ENCODE assay signal across 8 cellular contexts in the genomic region with DNA sequence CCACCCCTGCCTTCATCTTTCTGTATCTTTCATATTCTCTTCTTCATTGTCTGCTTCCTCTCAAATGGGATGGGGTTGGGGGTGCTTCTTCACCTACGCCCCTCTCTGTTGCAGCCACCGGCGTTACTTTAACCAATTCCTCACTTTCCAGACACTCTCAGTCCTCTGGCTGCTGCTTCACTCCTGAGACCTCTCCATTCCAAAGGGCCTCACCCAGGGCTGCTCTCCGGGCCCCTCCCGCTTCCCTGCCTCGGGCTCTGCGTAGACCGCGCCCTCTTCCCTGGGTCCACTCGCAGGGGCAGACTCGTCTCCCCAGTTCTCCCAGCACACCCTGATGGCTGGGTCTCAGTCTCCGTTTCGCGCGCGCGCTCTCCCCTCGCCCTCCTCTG. TPM values are rescaled to one million over a fixed set of nuclear protein-coding genes. Genes with fewer than 3 reads are reported as not detected.
DNase-seq lines count a peak whose midpoint lies in the region; ATAC-seq and TF ChIP-seq lines count a peak whose summit lies in the region.

No MANE protein-coding gene starts in this region.

- H3K4me3 ChIP-seq in AG04449 (ENCODE audit: low read depth, low read length): peak overlapping the region; percentile 85

- peak overlapping the region; percentile 99 for H3K4me3 Mint-ChIP-seq in central memory CD8-positive, alpha-beta T cell

- peak; percentile 1 for ATAC-seq in GM19395 (IDR thresholded peaks at IDR 0.05; ENCODE audit: unreplicated experiment)
- no peak for ATAC-seq in central memory CD8-positive, alpha-beta T cell (replicated peaks; ENCODE audit: extremely low read depth, poor library complexity, severe bottlenecking)
- ATAC-seq in left lobe of liver: peak; percentile 7

- TF ChIP-seq CTCF in AG04449 (IDR thresholded peaks at IDR 0.05; ENCODE audit: insufficient read depth, low read length, missing control alignments): no peak

- H3K36me3 Mint-ChIP-seq in central memory CD8-positive, alpha-beta T cell (ENCODE audit: insufficient read depth): peaks cover 14% of the 10 kb centered on the region

- H3K27ac Mint-ChIP-seq in central memory CD8-positive, alpha-beta T cell (ENCODE audit: low read depth): peak overlapping the region; percentile 95

- no peak for DNase-seq in AG04449 (ENCODE audit: low read depth, low spot score)
- DNase-seq in NCI-H510A (lab: John Stamatoyannopoulos, UW): peak; percentile 78
- no peak for DNase-seq in central memory CD8-positive, alpha-beta T cell (ENCODE audit: low spot score in 2 of 2)
- no peak for DNase-seq in left lobe of liver (ENCODE audit: low spot score)
- no peak for DNase-seq in NCI-H446 treated with DMSO at 0.1 percent for 48 hours (lab: John Stamatoyannopoulos, UW)
- no peak for DNase-seq in cerebellar cortex (ENCODE audit: low spot score)

- POLR2A ChIA-PET in AG04449 (lab: Yijun Ruan, JAX): interaction anchor here (0.6 to 0.9 kb wide), 4 partner anchors 8 to 88 kb away, joined by 3 to 4 read pairs (median 3); no protein-coding TSS in a partner anchor

- CTCF ChIA-PET in AG04449 (lab: Yijun Ruan, JAX): interaction anchor here (0.8 to 1.5 kb wide), 2 partner anchors 13 to 24 kb away, joined by 3 read pairs; no protein-coding TSS in a partner anchor

- H3K4me1 Mint-ChIP-seq in central memory CD8-positive, alpha-beta T cell: peaks cover 43% of the 10 kb centered on the region

- no peaks in the 10 kb centered on the region for H3K27me3 Mint-ChIP-seq in central memory CD8-positive, alpha-beta T cell

- H3K9me3 Mint-ChIP-seq in central memory CD8-positive, alpha-beta T cell: no peaks in the 10 kb centered on the region

- peak overlapping the region; percentile 88 for H3K27ac ChIP-seq in temporal lobe (ENCODE audit: low read depth, low read length)

RNA-seq across cellular contexts. Expression of a gene that starts 0.9 kb away (rescaled TPM):
- total RNA-seq in left lobe of liver: 4.0 TPM
- total RNA-seq in temporal lobe: 0.98 TPM

RNA-seq across cellular contexts. Expression of a gene that starts 21.7 kb away (rescaled TPM):
- total RNA-seq in left lobe of liver: 0.23 TPM
- total RNA-seq in temporal lobe: 0.25 TPM
